ENCODE assay signal across 17 cellular contexts in genomic region chr4:138390286-138390685, GRCh38.
DNase-seq lines count a peak whose midpoint lies in the region; ATAC-seq and TF ChIP-seq lines count a peak whose summit lies in the region.
"Had no signal": no experiment of that assay in that cellular context is flagged by ENCODE, and none has a peak within 500 bp of the region (broad histone marks: within the 10 kb centered on the region; RNA-seq: fewer than 3 reads in every experiment).

No MANE protein-coding gene starts in this region.

- no peak for TF ChIP-seq CTCF in fibroblast of the aortic adventitia (IDR thresholded peaks at IDR 0.05; ENCODE audit: insufficient read depth, low read length)

- H3K4me3 ChIP-seq in fibroblast of the aortic adventitia (ENCODE audit: low read depth, low read length) = no peak overlapping the region
- H3K4me3 ChIP-seq: SJCRH30 had no signal

- intact Hi-C loops in left ventricle myocardium superior (cut with micrococcal nuclease) (no loop called here), left colon (cut with DNase I, micrococcal nuclease) (no loop called here)

- no peak for ATAC-seq in left ventricle myocardium superior
- ATAC-seq in left colon = no peak
- ATAC-seq: activated CD8-positive, alpha-beta T cell treated with anti-CD3 and anti-CD28 coated beads, Interleukin-2, amount 10 ng/mL, durations not matched to agents 7 days and 5 days; activated T-cell treated with anti-CD3 and anti-CD28 coated beads, Interleukin-2, amount 50 U/mL, for 4 hours had no signal

- peak; percentile 60 for DNase-seq in M059J (ENCODE audit: low read depth)
- peak; percentile 93 for DNase-seq in amniotic epithelial cell (ENCODE audit: low read depth)
- peak; percentile 18 for DNase-seq in fibroblast of the aortic adventitia (ENCODE audit: low read depth)
- DNase-seq in stromal cell of bone marrow (ENCODE audit: low read depth) = peak; percentile 19
- DNase-seq in KG1 (lab: John Stamatoyannopoulos, UW) = no peak
- no peak for DNase-seq in left ventricle myocardium superior
- no peak for DNase-seq in left colon
- DNase-seq: activated CD8-positive, alpha-beta T cell treated with anti-CD3 and anti-CD28 coated beads, Interleukin-2, amount 10 ng/mL, durations not matched to agents 7 days and 5 days; activated T-cell treated with anti-CD3 and anti-CD28 coated beads, Interleukin-2, amount 50 U/mL, for 4 hours; cortex of kidney; head of caudate nucleus; kidney; NCI-H187; NCI-H510A treated with DMSO at 0.1 percent for 48 hours; SJCRH30; stimulated activated CD4-positive, alpha-beta T cell treated with anti-CD3 and anti-CD28 coated beads, Interleukin-4, amount 100 ng/mL, for 4 hours; substantia nigra had no signal

Comparison
In these comparisons a context has a peak if more than half of its experiments do, and no peak if none do; other contexts are left out.
1. DNase-seq: peak in M059J (single experiment), amniotic epithelial cell (single experiment), fibroblast of the aortic adventitia (single experiment) and stromal cell of bone marrow (single experiment); none in KG1 (single experiment), left ventricle myocardium superior (single experiment) and left colon (0 of 2).